ENCODE assay signal across 1 cellular context in genomic region chr17:27585153-27585681, GRCh38.
TF ChIP-seq lines count a peak whose summit lies in the region.

No MANE protein-coding gene starts in this region.

TF ChIP-seq in K562, 482 proteins besides CTCF, POLR2A, EP300 and RAD21 (continued from another document):
- TF ChIP-seq RBM25 (IDR thresholded peaks at IDR 0.05; ENCODE audit: low read depth, low read length, severe bottlenecking) (peak; percentile 90), ZNF143 (CRISPR knock-in tag; IDR thresholded peaks at IDR 0.05) (no peak), USF2 (CRISPR knock-in tag; IDR thresholded peaks at IDR 0.05) (peak; percentile 37), TCFL5 (CRISPR knock-in tag; conservative IDR thresholded peaks at IDR 0.05) (no peak), CEBPB (tag; IDR thresholded peaks at IDR 0.05) (peak; percentile 56; the same call in 1 of the 2 replicates), POLR2G (IDR thresholded peaks at IDR 0.05; ENCODE audit: low read depth, low read length) (peak; percentile 21; the same call in 1 of the 2 replicates), KDM1A (IDR thresholded peaks at IDR 0.05) (peak; percentile 60 to 81; a peak in 3 of 4 replicates), U2AF1 (optimal IDR thresholded peaks at IDR 0.05; ENCODE audit: low read depth, low read length) (no peak), ZNF121 (CRISPR knock-in tag; conservative IDR thresholded peaks at IDR 0.05) (peak; percentile 21), BCOR (IDR thresholded peaks at IDR 0.05) (peak; percentile 92), ZNF3 (CRISPR knock-in tag; IDR thresholded peaks at IDR 0.05) (no peak), CBX3 (IDR thresholded peaks at IDR 0.05; ENCODE audit: borderline replicate concordance in 1 of 2, low read length in 2 of 2) (0 out of 3 replicates have a peak, but pooled peaks of 1 of the 2 experiments have one; percentile 46), SMARCE1 (IDR thresholded peaks at IDR 0.05) (0 out of 2 replicates have a peak, but pooled peaks have one; percentile 4), NFIC (IDR thresholded peaks at IDR 0.05) (peak; percentile 79), PHF20 (IDR thresholded peaks at IDR 0.05; ENCODE audit: partially characterized antibody) (peak; percentile 12)
